ENCODE assay signal across 9 cellular contexts in genomic region chr12:122227341-122227740, GRCh38. TPM values are rescaled to one million over a fixed set of nuclear protein-coding genes. Genes with fewer than 3 reads are reported as not detected.
DNase-seq lines count a peak whose midpoint lies in the region; ATAC-seq, FAIRE-seq and TF ChIP-seq lines count a peak whose summit lies in the region.
"Had no signal": no experiment of that assay in that cellular context is flagged by ENCODE, and none has a peak within 500 bp of the region (broad histone marks: within the 10 kb centered on the region; RNA-seq: fewer than 3 reads in every experiment).

No MANE protein-coding gene starts in this region.

- H3K36me3 ChIP-seq in DOHH2 (ENCODE audit: control insufficient read depth, low read length) (peaks cover 26% of the 10 kb centered on the region), ovary (no peaks in the 10 kb centered on the region), left lung (peaks cover 0 to 47% of the 10 kb centered on the region in 2 donors)

- H3K27me3 Mint-ChIP-seq in activated T-helper 17 cell treated with anti-CD3 and anti-CD28 coated beads, Interleukin-2, amount 50 U/mL, for 72 hours: no peaks in the 10 kb centered on the region

- peak overlapping the region; percentile 72; the same call in 1 of the 2 replicates for H3K4me2 ChIP-seq in DOHH2 (ENCODE audit: low read length)

- peak; percentile 75 for DNase-seq in NCI-H2227 (lab: John Stamatoyannopoulos, UW; ENCODE audit: unreplicated experiment)
- DNase-seq in ovary: peak in 4 of 5 donors; percentile 9 to 45 (median 34)
- DNase-seq in cortex of kidney (lab: John Stamatoyannopoulos, UW): no peak
- no peak for DNase-seq in left lung
- DNase-seq in GM12891 (ENCODE audit: insufficient read length, low spot score): no peak
- DNase-seq: stimulated activated CD4-positive, alpha-beta T cell treated with anti-CD3 and anti-CD28 coated beads, Interleukin-1b, Interleukin-23, amount 100 ng/mL, for 48 hours had no signal

- FAIRE-seq in GM12891 (lab: Jason Lieb, UNC): no peak

- H3K79me2 ChIP-seq in DOHH2 (ENCODE audit: control insufficient read depth, low read length): peaks cover 34% of the 10 kb centered on the region

- H4K20me1 ChIP-seq in DOHH2 (ENCODE audit: control insufficient read depth, insufficient read depth, low read depth, low read length): peaks cover 7% of the 10 kb centered on the region; the same call in 1 of the 2 replicates

- no peaks in the 10 kb centered on the region for H3K27me3 ChIP-seq in DOHH2 (ENCODE audit: control insufficient read depth, low read length)
- no peaks in the 10 kb centered on the region for H3K27me3 ChIP-seq in ovary
- no peaks in the 10 kb centered on the region for H3K27me3 ChIP-seq in left lung

- no peaks in the 10 kb centered on the region for H3F3A ChIP-seq in DOHH2 (ENCODE audit: control insufficient read depth, insufficient read depth)

- 90 to 94% (median 93%) methylated on average over 17 of the region's 17 CpGs for WGBS in ovary, 3 donors

- no peak for TF ChIP-seq EP300 in ovary (IDR thresholded peaks at IDR 0.05)

- H3K9me2 ChIP-seq in DOHH2 (replicated peaks; ENCODE audit: control insufficient read depth, low read length): no peaks in the 10 kb centered on the region

- H3K9me3 Mint-ChIP-seq in activated T-helper 17 cell treated with anti-CD3 and anti-CD28 coated beads, Interleukin-2, amount 50 U/mL, for 72 hours: no peaks in the 10 kb centered on the region

- peak overlapping the region; percentile 80 for H3K4me3 Mint-ChIP-seq in activated T-helper 17 cell treated with anti-CD3 and anti-CD28 coated beads, Interleukin-2, amount 50 U/mL, for 72 hours

- peaks cover 52% of the 10 kb centered on the region for H3K36me3 Mint-ChIP-seq in activated T-helper 17 cell treated with anti-CD3 and anti-CD28 coated beads, Interleukin-2, amount 50 U/mL, for 72 hours (ENCODE audit: low read depth)

- no peak for ATAC-seq in activated T-helper 17 cell treated with anti-CD3 and anti-CD28 coated beads, Interleukin-2, amount 50 U/mL, for 72 hours (replicated peaks)
- ATAC-seq in left lung: no peak

- H3K27ac Mint-ChIP-seq in activated T-helper 17 cell treated with anti-CD3 and anti-CD28 coated beads, Interleukin-2, amount 50 U/mL, for 72 hours: no peak overlapping the region

- H3K4me1 ChIP-seq in DOHH2 (ENCODE audit: control insufficient read depth, low read length): peaks cover 25% of the 10 kb centered on the region
- H3K4me1 ChIP-seq in ovary (ENCODE audit: insufficient read depth): peaks cover 12% of the 10 kb centered on the region
- H3K4me1 ChIP-seq in left lung: peaks cover 16 to 30% of the 10 kb centered on the region in 2 donors

- TF ChIP-seq CTCF in DOHH2 (IDR thresholded peaks at IDR 0.05; ENCODE audit: low read depth, low read length, poor library complexity, severe bottlenecking) (no peak), ovary (IDR thresholded peaks at IDR 0.05) (no peak), left lung (IDR thresholded peaks at IDR 0.05) (no peak)

- TF ChIP-seq POLR2A in ovary (IDR thresholded peaks at IDR 0.05) (no peak), GM12891 (IDR thresholded peaks at IDR 0.05; ENCODE audit: low read depth, low read length) (no peak)

- intact Hi-C loops in ovary (cut with DNase I): no loop called here
- intact Hi-C loops in left lung (cut with DNase I): no loop called here

- H3K27ac ChIP-seq in DOHH2 (ENCODE audit: low read depth, low read length) (no peak overlapping the region), ovary (no peak overlapping the region), left lung (no peak overlapping the region)

- H3K4me3 ChIP-seq in DOHH2 (ENCODE audit: low read length): no peak overlapping the region
- H3K4me3 ChIP-seq in ovary: no peak overlapping the region
- H3K4me3 ChIP-seq in left lung: no peak overlapping the region

- H3K9me3 ChIP-seq in DOHH2 (ENCODE audit: control insufficient read depth, insufficient read depth, low read length) (no peaks in the 10 kb centered on the region), ovary (no peaks in the 10 kb centered on the region), left lung (no peaks in the 10 kb centered on the region)

- peaks cover 20% of the 10 kb centered on the region for H3K4me1 Mint-ChIP-seq in activated T-helper 17 cell treated with anti-CD3 and anti-CD28 coated beads, Interleukin-2, amount 50 U/mL, for 72 hours

TF ChIP-seq in GM12891, 5 proteins besides CTCF, POLR2A, EP300 and RAD21:
- TF ChIP-seq POU2F2 (IDR thresholded peaks at IDR 0.05; ENCODE audit: low read depth, low read length): no peak
- TF ChIP-seq TAF1 (IDR thresholded peaks at IDR 0.05; ENCODE audit: low read depth, low read length): no peak
- TF ChIP-seq SPI1 (IDR thresholded peaks at IDR 0.05; ENCODE audit: low read depth, low read length): no peak
- no peak for TF ChIP-seq POLR2AphosphoS5 (IDR thresholded peaks at IDR 0.05; ENCODE audit: low read depth, low read length)
- no peak for TF ChIP-seq PAX5 (IDR thresholded peaks at IDR 0.05; ENCODE audit: insufficient read depth, low read length, severe bottlenecking)
TF ChIP-seq in GM12891: peak in this region for 0.

RNA-seq across cellular contexts. Expression of gene DIABLO, which starts 1.5 kb away (rescaled TPM):
- 10 to 100 TPM; 44.0 to 50.5 TPM for total RNA-seq in activated T-helper 17 cell treated with anti-CD3 and anti-CD28 coated beads, Interleukin-2, amount 50 U/mL, for 72 hours
- total RNA-seq in ovary: 10 to 100 TPM; 35.9 to 61.1 (median 40.2) TPM
- polyA plus RNA-seq in ovary: 10 to 100 TPM; 41.1 to 92.1 TPM
- 10 to 100 TPM; 34.6 to 34.7 TPM for total RNA-seq in left lung
- 37.8 TPM for polyA plus RNA-seq in GM12891 (2012; ENCODE audit: low read depth, missing spikeins)

RNA-seq across cellular contexts. Expression of gene B3GNT4, which starts 23.8 kb away (rescaled TPM):
- total RNA-seq in activated T-helper 17 cell treated with anti-CD3 and anti-CD28 coated beads, Interleukin-2, amount 50 U/mL, for 72 hours: 1 to 10 TPM in 1 of 2 donors, under 1 TPM in 1; 0.48 to 5.3 TPM
- total RNA-seq in ovary (under 1 TPM in 1 of 7 donors, not detected in 6; 0.15 TPM), left lung (under 1 TPM; 0.23 to 0.42 TPM)
- under 1 TPM in 1 of 2 donors, not detected in 1; 0.42 TPM for polyA plus RNA-seq in ovary
- 0.47 TPM for polyA plus RNA-seq in GM12891 (2012; ENCODE audit: low read depth, missing spikeins)

RNA-seq across cellular contexts. Expression of gene VPS33A, which starts 39.0 kb away (rescaled TPM):
- 10 to 100 TPM; 21.3 to 37.1 TPM for total RNA-seq in activated T-helper 17 cell treated with anti-CD3 and anti-CD28 coated beads, Interleukin-2, amount 50 U/mL, for 72 hours
- total RNA-seq in ovary: 10 to 100 TPM; 11.9 to 15.7 (median 13.1) TPM
- polyA plus RNA-seq in ovary: 10 to 100 TPM in 1 of 2 donors, 1 to 10 TPM in 1; 9.4 to 22.5 TPM
- 10 to 100 TPM; 18.7 to 21.4 TPM for total RNA-seq in left lung
- 15.1 TPM for polyA plus RNA-seq in GM12891 (2012; ENCODE audit: low read depth, missing spikeins)

RNA-seq across cellular contexts. Expression of gene LRRC43, which starts 44.4 kb away (rescaled TPM):
- not detected for total RNA-seq in activated T-helper 17 cell treated with anti-CD3 and anti-CD28 coated beads, Interleukin-2, amount 50 U/mL, for 72 hours
- total RNA-seq in ovary (10 to 100 TPM in 1 of 7 donors, 1 to 10 TPM in 4, under 1 TPM in 1, not detected in 1; 0.50 to 12.9 (median 1.3) TPM), left lung (1 to 10 TPM in 1 of 2 donors, under 1 TPM in 1; 0.70 to 2.1 TPM)
- polyA plus RNA-seq in ovary: under 1 TPM; 0.47 to 0.56 TPM
- polyA plus RNA-seq in GM12891 (2012; ENCODE audit: low read depth, missing spikeins): not detected

RNA-seq across cellular contexts. Expression of gene IL31, which starts 53.3 kb away (rescaled TPM):
- total RNA-seq in activated T-helper 17 cell treated with anti-CD3 and anti-CD28 coated beads, Interleukin-2, amount 50 U/mL, for 72 hours: not detected
- total RNA-seq in ovary (not detected), left lung (not detected)
- polyA plus RNA-seq in ovary: not detected
- not detected for polyA plus RNA-seq in GM12891 (2012; ENCODE audit: low read depth, missing spikeins)
- total RNA-seq: fibroblast of villous mesenchyme had no signal

Comparison
In these comparisons a context has a peak if more than half of its experiments do, and no peak if none do; other contexts are left out.
1. DNase-seq: peak in NCI-H2227 (single experiment) and ovary (4 of 5); none in cortex of kidney (single experiment), left lung (0 of 2) and GM12891 (single experiment).